In the genomic region with DNA sequence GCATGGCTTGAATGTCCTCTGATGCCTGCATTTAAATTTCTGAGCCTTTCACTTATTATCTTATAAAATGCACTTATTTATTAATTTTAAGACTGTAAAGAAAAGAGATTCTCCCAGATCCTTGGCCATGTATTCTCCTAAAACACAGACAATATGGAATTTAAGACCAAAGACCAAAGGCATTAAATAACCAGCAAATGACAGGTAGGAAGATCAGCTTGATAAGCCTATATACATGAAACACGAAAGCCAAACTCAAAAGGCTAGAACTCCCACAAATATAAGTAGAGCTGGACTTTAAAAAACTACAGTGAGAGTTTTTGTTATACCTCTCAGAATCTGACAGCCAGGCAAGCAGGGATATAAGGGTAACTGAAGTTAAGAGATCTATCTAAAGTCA, we compare ENCODE assay signal across 10 cellular contexts. TPM values are rescaled to one million over a fixed set of nuclear protein-coding genes. Genes with fewer than 3 reads are reported as not detected.
DNase-seq lines count a peak whose midpoint lies in the region; ATAC-seq and TF ChIP-seq lines count a peak whose summit lies in the region.
"Had no signal": no experiment of that assay in that cellular context is flagged by ENCODE, and none has a peak within 500 bp of the region (broad histone marks: within the 10 kb centered on the region; RNA-seq: fewer than 3 reads in every experiment).

No MANE protein-coding gene starts in this region.

- TF ChIP-seq EP300 in gastroesophageal sphincter (IDR thresholded peaks at IDR 0.05): no peak

- WGBS in gastroesophageal sphincter (ENCODE audit: low coverage in 1 of 2), 2 donors: 65% methylated on average over 1 of the region's 1 CpG; no CpG with 5 or more reads in 1 of the 2 donors
- 56 to 72% (median 65%) methylated on average over 1 of the region's 1 CpG for WGBS in spleen, 5 donors

- TF ChIP-seq CTCF in gastroesophageal sphincter (IDR thresholded peaks at IDR 0.05) (no peak), spleen (IDR thresholded peaks at IDR 0.05 in 8 of 11, conservative IDR thresholded peaks at IDR 0.05 in 3 of 11) (no peak)

- intact Hi-C loops in CD4-positive, alpha-beta memory T cell (cut with micrococcal nuclease): loop anchor here (5.0 kb wide), 4 partner anchors 33 to 753 kb away; partner anchors contain the start of genes TMEM254 and ZCCHC24
- intact Hi-C loops in spleen (cut with DNase I; ENCODE audit: low total_unique reads): loop anchor here (10.0 kb wide), 1 partner anchor 755 kb away; the partner anchor contains the start of gene ZCCHC24

- DNase-seq in CD4-positive, alpha-beta memory T cell: no peak
- DNase-seq in T-cell (no peak), spleen (no peak), SK-N-DZ (ENCODE audit: low spot score) (no peak), activated gamma-delta T cell treated with Interleukin-2 at 50 U/mL for 16 hours (no peak)
- DNase-seq in T-helper 2 cell treated with Interferon-gamma antibody and Interleukin-4, amounts not matched to agents 5 μg/mL and 100 μg/mL, for 36 hours (ENCODE audit: low spot score): no peak
- DNase-seq: activated gamma-delta T cell; effector memory CD8-positive, alpha-beta T cell; PC-3 had no signal

- H3K9me3 ChIP-seq in CD4-positive, alpha-beta memory T cell (ENCODE audit: control insufficient read depth in 1 of 2, low read length in 2 of 2): no peaks in the 10 kb centered on the region
- H3K9me3 ChIP-seq in gastroesophageal sphincter: no peaks in the 10 kb centered on the region
- no peaks in the 10 kb centered on the region for H3K9me3 ChIP-seq in spleen

- POLR2A ChIA-PET in CD4-positive, alpha-beta memory T cell (lab: Charles Lee; ENCODE audit: partially characterized antibody): interaction anchor here (5.4 kb wide), 1 partner anchor 13 kb away, joined by 53 read pairs; no protein-coding TSS in a partner anchor
- POLR2A ChIA-PET in T-cell (lab: Charles Lee): no interaction called here

- peaks cover 90% of the 10 kb centered on the region for H3K4me1 ChIP-seq in CD4-positive, alpha-beta memory T cell (ENCODE audit: insufficient read depth, low read length)
- H3K4me1 ChIP-seq in gastroesophageal sphincter (peaks cover 16 to 95% (median 62%) of the 10 kb centered on the region in 3 donors), spleen (peaks cover 48 to 96% (median 92%) of the 10 kb centered on the region in 6 donors)

- H3K4me3 Mint-ChIP-seq in CD4-positive, alpha-beta memory T cell: peak overlapping the region in 4 of 8 donors; percentile 6 to 71 (median 54)
- H3K4me3 Mint-ChIP-seq in T-cell: peak overlapping the region in 2 of 3 donors; percentile 25 to 83
- no peak overlapping the region for H3K4me3 Mint-ChIP-seq in T-helper 2 cell treated with Interferon-gamma antibody and Interleukin-4, amounts not matched to agents 5 μg/mL and 100 μg/mL, for 36 hours
- H3K4me3 Mint-ChIP-seq: effector memory CD8-positive, alpha-beta T cell had no signal

- peaks cover 64 to 91% (median 74%) of the 10 kb centered on the region in 4 donors for H3K4me1 Mint-ChIP-seq in CD4-positive, alpha-beta memory T cell
- peaks cover 80 to 87% (median 83%) of the 10 kb centered on the region in 3 donors for H3K4me1 Mint-ChIP-seq in T-cell
- peaks cover 64% of the 10 kb centered on the region for H3K4me1 Mint-ChIP-seq in T-helper 2 cell treated with Interferon-gamma antibody and Interleukin-4, amounts not matched to agents 5 μg/mL and 100 μg/mL, for 36 hours (ENCODE audit: low read depth)

- no peaks in the 10 kb centered on the region for H3K9me3 Mint-ChIP-seq in CD4-positive, alpha-beta memory T cell
- H3K9me3 Mint-ChIP-seq in T-cell: peaks cover 0 to 4% (median 0%) of the 10 kb centered on the region in 3 donors
- no peaks in the 10 kb centered on the region for H3K9me3 Mint-ChIP-seq in T-helper 2 cell treated with Interferon-gamma antibody and Interleukin-4, amounts not matched to agents 5 μg/mL and 100 μg/mL, for 36 hours
- H3K9me3 Mint-ChIP-seq: effector memory CD8-positive, alpha-beta T cell had no signal

- TF ChIP-seq POLR2A in gastroesophageal sphincter (IDR thresholded peaks at IDR 0.05) (no peak), spleen (IDR thresholded peaks at IDR 0.05) (no peak)

- CTCF ChIA-PET in CD4-positive, alpha-beta memory T cell (lab: Charles Lee; ENCODE audit: partially characterized antibody): interaction anchor here (0.9 to 1.3 kb wide), 3 partner anchors 12 to 57 kb away, joined by 3 to 5 read pairs (median 4); no protein-coding TSS in a partner anchor
- CTCF ChIA-PET in T-cell (lab: Charles Lee): interaction anchor here in 1 of 2 donors (1.2 kb wide), 1 partner anchor 12 kb away, joined by 7 read pairs; no protein-coding TSS in a partner anchor

- no peaks in the 10 kb centered on the region for H3K27me3 Mint-ChIP-seq in CD4-positive, alpha-beta memory T cell
- no peaks in the 10 kb centered on the region for H3K27me3 Mint-ChIP-seq in T-cell
- H3K27me3 Mint-ChIP-seq in T-helper 2 cell treated with Interferon-gamma antibody and Interleukin-4, amounts not matched to agents 5 μg/mL and 100 μg/mL, for 36 hours (ENCODE audit: low read depth): no peaks in the 10 kb centered on the region
- H3K27me3 Mint-ChIP-seq: effector memory CD8-positive, alpha-beta T cell had no signal

- no peak overlapping the region for H3K27ac ChIP-seq in CD4-positive, alpha-beta memory T cell (ENCODE audit: low read depth, low read length)
- H3K27ac ChIP-seq in gastroesophageal sphincter (peak overlapping the region in 3 of 4 donors; percentile 71 to 100 (median 96)), spleen (peak overlapping the region; percentile 71 to 99 (median 98))

- H3K36me3 ChIP-seq in CD4-positive, alpha-beta memory T cell (ENCODE audit: insufficient read depth, low read length): peaks cover 11% of the 10 kb centered on the region
- peaks cover 0 to 2% of the 10 kb centered on the region in 2 donors for H3K36me3 ChIP-seq in gastroesophageal sphincter
- H3K36me3 ChIP-seq in spleen: peaks cover 0 to 11% (median 0%) of the 10 kb centered on the region in 6 donors

- peak overlapping the region in 6 of 7 donors; percentile 33 to 83 (median 62) for H3K27ac Mint-ChIP-seq in CD4-positive, alpha-beta memory T cell
- peak overlapping the region in 1 of 2 donors; percentile 68 for H3K27ac Mint-ChIP-seq in T-cell
- H3K27ac Mint-ChIP-seq in T-helper 2 cell treated with Interferon-gamma antibody and Interleukin-4, amounts not matched to agents 5 μg/mL and 100 μg/mL, for 36 hours: no peak overlapping the region

- no peaks in the 10 kb centered on the region for H3K27me3 ChIP-seq in CD4-positive, alpha-beta memory T cell (ENCODE audit: insufficient read depth, low read length)
- H3K27me3 ChIP-seq in gastroesophageal sphincter (no peaks in the 10 kb centered on the region), spleen (replicated peaks in 1 of 7) (no peaks in the 10 kb centered on the region)

- ATAC-seq in T-cell (replicated peaks in 1 of 4) (no peak), gastroesophageal sphincter (no peak)
- ATAC-seq: effector memory CD8-positive, alpha-beta T cell; PC-3 had no signal

- H3K4me3 ChIP-seq in CD4-positive, alpha-beta memory T cell (ENCODE audit: low read length in 2 of 2): no peak overlapping the region
- H3K4me3 ChIP-seq in gastroesophageal sphincter: no peak overlapping the region
- peak overlapping the region in 1 of 8 donors; percentile 23 for H3K4me3 ChIP-seq in spleen

- H3K36me3 Mint-ChIP-seq in CD4-positive, alpha-beta memory T cell: peaks cover 21 to 49% of the 10 kb centered on the region in 2 donors
- H3K36me3 Mint-ChIP-seq in T-cell: peaks cover 16% of the 10 kb centered on the region
- H3K36me3 Mint-ChIP-seq in T-helper 2 cell treated with Interferon-gamma antibody and Interleukin-4, amounts not matched to agents 5 μg/mL and 100 μg/mL, for 36 hours (ENCODE audit: low read depth): peaks cover 33% of the 10 kb centered on the region

RNA-seq across cellular contexts. Expression of gene ANXA11, which starts 5.1 kb away (rescaled TPM):
- 100 to 1,000 TPM; 202 to 211 TPM for total RNA-seq in CD4-positive, alpha-beta memory T cell
- polyA plus RNA-seq in CD4-positive, alpha-beta memory T cell: 100 to 1,000 TPM; 173 to 342 TPM
- total RNA-seq in T-cell: 100 to 1,000 TPM; 196 to 222 (median 208) TPM
- 100 to 1,000 TPM; 117 to 225 (median 162) TPM for total RNA-seq in gastroesophageal sphincter
- total RNA-seq in spleen: 100 to 1,000 TPM; 102 to 201 (median 157) TPM
- polyA plus RNA-seq in spleen: 100 to 1,000 TPM in 2 of 3 donors, 10 to 100 TPM in 1; 89.9 to 143 (median 117) TPM
- 1.2 and 1.7 TPM in 2 replicates for polyA plus RNA-seq in SK-N-DZ (2014; cell fraction: cytosol; rRNA removed)
- polyA plus RNA-seq in SK-N-DZ (2014; cell fraction: nucleus; rRNA removed): 0.92 and 1.2 TPM in 2 replicates
